ENCODE assay signal across 9 cellular contexts in genomic region chr9:124281934-124282351, GRCh38. TPM values are rescaled to one million over a fixed set of nuclear protein-coding genes. Genes with fewer than 3 reads are reported as not detected.
A peak's percentile ranks its signal among the peaks of the same experiment; 100 is the strongest.
DNase-seq lines count a peak whose midpoint lies in the region; ATAC-seq and TF ChIP-seq lines count a peak whose summit lies in the region.
"Had no signal": no experiment of that assay in that cellular context is flagged by ENCODE, and none has a peak within 500 bp of the region (broad histone marks: within the 10 kb centered on the region; RNA-seq: fewer than 3 reads in every experiment).

No MANE protein-coding gene starts in this region.

- H2BK120ac ChIP-seq in IMR-90 (ENCODE audit: low read depth, low read length), result peak overlapping the region; percentile 84

- H2AK5ac ChIP-seq in IMR-90 (ENCODE audit: low read depth, low read length), result peak overlapping the region; percentile 98

- POLR2A ChIA-PET in IMR-90 (lab: Charles Lee; ENCODE audit: unreplicated experiment), result no interaction called here

- peak overlapping the region; percentile 61; the same call in 1 of the 2 replicates for H3K9ac ChIP-seq in IMR-90 (ENCODE audit: low read depth, low read length)

- peaks cover 64% of the 10 kb centered on the region for H4K20me1 ChIP-seq in IMR-90 (ENCODE audit: insufficient read depth, low read length)

- TF ChIP-seq POLR2A in IMR-90 (IDR thresholded peaks at IDR 0.05; ENCODE audit: low read depth, low read length), result no peak

- H2BK15ac ChIP-seq in IMR-90 (ENCODE audit: low read depth, low read length), result peak overlapping the region; percentile 83; the same call in 2 of the 3 replicates

- ATAC-seq in IMR-90 (ENCODE audit: low read depth) (no peak), left colon (peak; percentile 68), GM18870 (IDR thresholded peaks at IDR 0.05; ENCODE audit: unreplicated experiment) (no peak)
- ATAC-seq in stimulated activated effector memory CD8-positive, alpha-beta T cell treated with anti-CD3 and anti-CD28 coated beads, Interleukin-12 subunit alpha, Interleukin-12 subunit beta, amount 100 ng/mL, for 72 hours, result no peak

- H3K4me1 ChIP-seq in IMR-90 (ENCODE audit: control insufficient read depth, insufficient read depth, low read length), result peaks cover 70% of the 10 kb centered on the region

- H3K4me3 Mint-ChIP-seq in stimulated activated effector memory CD8-positive, alpha-beta T cell treated with anti-CD3 and anti-CD28 coated beads, Interleukin-12 subunit alpha, Interleukin-12 subunit beta, amount 100 ng/mL, for 72 hours, result no peak overlapping the region

- H3K23ac ChIP-seq in IMR-90 (ENCODE audit: low read depth, low read length), result peak overlapping the region; percentile 54; the same call in 1 of the 2 replicates

- H3K4me3 ChIP-seq in IMR-90 (ENCODE audit: insufficient read depth, low read depth, low read length), result no peak overlapping the region
- no peak overlapping the region for H3K4me3 ChIP-seq in astrocyte of the cerebellum (ENCODE audit: low read depth, low read length)

- peaks cover 15 to 83% of the 10 kb centered on the region in 2 experiments; a peak in 3 of 4 replicates for H3K79me1 ChIP-seq in IMR-90 (ENCODE audit: low read depth in 1 of 2, low read length in 2 of 2)

- TF ChIP-seq RAD21 in IMR-90 (IDR thresholded peaks at IDR 0.05; ENCODE audit: low read length), result no peak

- no TSS peak for BruUV-seq in IMR-90 (replicated peaks; lab: Mats Ljungman, UMichigan)

- H3K56ac ChIP-seq in IMR-90 (ENCODE audit: extremely low read depth, insufficient read depth, low read length), result peak overlapping the region; percentile 51; the same call in 1 of the 2 replicates

- H4K5ac ChIP-seq in IMR-90 (ENCODE audit: low read depth, low read length), result peak overlapping the region; percentile 54

- H3K27ac ChIP-seq in IMR-90 (ENCODE audit: insufficient read depth, low read length), result peak overlapping the region; percentile 90
- no peak overlapping the region for H3K27ac ChIP-seq in substantia nigra (ENCODE audit: low read depth, low read length, poor library complexity, severe bottlenecking)

- dilution Hi-C loops in IMR-90 (cut with HindIII; ENCODE audit: low sequenced_read_pairs, unreplicated experiment), result no loop called here

- peak overlapping the region; percentile 81 for H2BK20ac ChIP-seq in IMR-90 (ENCODE audit: low read depth, low read length)

- peak overlapping the region; percentile 3 for H2AFZ ChIP-seq in IMR-90 (replicated peaks; ENCODE audit: low read length, poor library complexity)

- in situ Hi-C loops in IMR-90 (cut with MboI; ENCODE audit: low sequenced_read_pairs), result no loop called here
- in situ Hi-C loops in astrocyte of the cerebellum (cut with HindIII; ENCODE audit: low sequenced_read_pairs), result no loop called here

- H3K4ac ChIP-seq in IMR-90 (ENCODE audit: low read depth, low read length), result peak overlapping the region; percentile 89

- intact Hi-C loops in IMR-90 (cut with micrococcal nuclease), result no loop called here
- intact Hi-C loops in left colon (cut with DNase I, micrococcal nuclease), result no loop called here

- peaks cover 48% of the 10 kb centered on the region for H3K4me1 Mint-ChIP-seq in stimulated activated effector memory CD8-positive, alpha-beta T cell treated with anti-CD3 and anti-CD28 coated beads, Interleukin-12 subunit alpha, Interleukin-12 subunit beta, amount 100 ng/mL, for 72 hours

- H3K36me3 ChIP-seq in IMR-90 (ENCODE audit: control insufficient read depth, insufficient read depth, low read length), result peaks cover 8% of the 10 kb centered on the region

- no peaks in the 10 kb centered on the region for H3K9me3 ChIP-seq in IMR-90 (ENCODE audit: control insufficient read depth, insufficient read depth, low read length)

- TF ChIP-seq CTCF in IMR-90 (conservative IDR thresholded peaks at IDR 0.05; ENCODE audit: low read depth, low read length) (no peak), astrocyte of the cerebellum (IDR thresholded peaks at IDR 0.05; ENCODE audit: low read depth, low read length, missing control alignments) (no peak)

- H4K91ac ChIP-seq in IMR-90 (ENCODE audit: insufficient read depth, low read depth, low read length), result peak overlapping the region; percentile 97

- H3K9me1 ChIP-seq in IMR-90 (ENCODE audit: insufficient read depth, low read length), result peaks cover 45% of the 10 kb centered on the region

- peak overlapping the region; percentile 63 for H3K18ac ChIP-seq in IMR-90 (ENCODE audit: low read depth, low read length)

- no peak overlapping the region for H3K4me2 ChIP-seq in IMR-90 (ENCODE audit: low read depth, low read length)

- H3K36me3 Mint-ChIP-seq in stimulated activated effector memory CD8-positive, alpha-beta T cell treated with anti-CD3 and anti-CD28 coated beads, Interleukin-12 subunit alpha, Interleukin-12 subunit beta, amount 100 ng/mL, for 72 hours, result peaks cover 10% of the 10 kb centered on the region

- 88% methylated on average over 13 of the region's 15 CpGs; no CpG with 5 or more reads in 1 of the 2 experiments for WGBS in IMR-90 (ENCODE audit: extremely low coverage in 2 of 2, insufficient read length in 1 of 2), 2 experiments

- H3K14ac ChIP-seq in IMR-90 (replicated peaks; ENCODE audit: low read depth, low read length), result peak overlapping the region; percentile 59

- H2AK9ac ChIP-seq in IMR-90 (replicated peaks; ENCODE audit: low read depth, low read length, poor library complexity), result peak overlapping the region; percentile 44

- peak overlapping the region; percentile 84 for H2BK5ac ChIP-seq in IMR-90 (ENCODE audit: low read depth, low read length, poor library complexity, severe bottlenecking)

- H4K8ac ChIP-seq in IMR-90 (ENCODE audit: low read depth in 2 of 2, low read length in 2 of 2), result peak overlapping the region; percentile 86 to 90; a peak in 2 of 4 replicates

- H3K27me3 ChIP-seq in IMR-90 (ENCODE audit: control insufficient read depth, insufficient read depth, low read length), result no peaks in the 10 kb centered on the region

- H3K27ac Mint-ChIP-seq in stimulated activated effector memory CD8-positive, alpha-beta T cell treated with anti-CD3 and anti-CD28 coated beads, Interleukin-12 subunit alpha, Interleukin-12 subunit beta, amount 100 ng/mL, for 72 hours, result peak overlapping the region; percentile 68

- no peak for DNase-seq in IMR-90
- DNase-seq in astrocyte of the cerebellum (ENCODE audit: low read depth), result peak; percentile 55
- peak; percentile 61 to 77 for DNase-seq in left colon
- no peak for DNase-seq in stimulated activated effector memory CD8-positive, alpha-beta T cell treated with anti-CD3 and anti-CD28 coated beads, Interleukin-12 subunit alpha, Interleukin-12 subunit beta, amount 100 ng/mL, for 72 hours (ENCODE audit: low spot score in 2 of 2)
- no peak for DNase-seq in NCI-H2107 (lab: John Stamatoyannopoulos, UW)
- DNase-seq in NCI-H510A treated with DMSO at 0.1 percent for 48 hours (lab: John Stamatoyannopoulos, UW), result no peak
- DNase-seq in substantia nigra (lab: John Stamatoyannopoulos, UW), result no peak
- DNase-seq: NCI-H1092 treated with DMSO at 0.1 percent for 48 hours had no signal

- no peaks in the 10 kb centered on the region for H3K9me3 Mint-ChIP-seq in stimulated activated effector memory CD8-positive, alpha-beta T cell treated with anti-CD3 and anti-CD28 coated beads, Interleukin-12 subunit alpha, Interleukin-12 subunit beta, amount 100 ng/mL, for 72 hours

- CTCF ChIA-PET in IMR-90 (lab: Yijun Ruan, JAX), result no interaction called here

TF ChIP-seq in IMR-90, 13 proteins besides CTCF, POLR2A, EP300 and RAD21:
- TF ChIP-seq BHLHE40 (IDR thresholded peaks at IDR 0.05; ENCODE audit: low read depth, low read length) (peak; percentile 83), RCOR1 (IDR thresholded peaks at IDR 0.05; ENCODE audit: insufficient replicate concordance, low read length) (no peak), USF2 (IDR thresholded peaks at IDR 0.05; ENCODE audit: low read depth, low read length) (peak; percentile 34; the same call in 1 of the 2 replicates)

RNA-seq across cellular contexts. Expression of gene NEK6, which starts 24.2 kb away (rescaled TPM):
- total RNA-seq in IMR-90 (2012; rRNA removed) (77.8 and 79.9 TPM in 2 replicates), left colon (10 to 100 TPM; 50.7 to 77.7 TPM)
- 110 and 112 TPM in 2 replicates for polyA plus RNA-seq in IMR-90 (2012; rRNA removed)
- 55.9 and 71.1 TPM in 2 replicates for polyA plus RNA-seq in IMR-90 (2012; cell fraction: cytosol; rRNA removed)
- 133 and 147 TPM in 2 replicates for polyA plus RNA-seq in IMR-90 (2012; cell fraction: nucleus; rRNA removed; ENCODE audit: low replicate concordance)

Comparison
In these comparisons a context has a peak if more than half of its experiments do, and no peak if none do; other contexts are left out.
1. DNase-seq: peak in astrocyte of the cerebellum (single experiment) and left colon (2 of 2); none in IMR-90 (single experiment), stimulated activated effector memory CD8-positive, alpha-beta T cell treated with anti-CD3 and anti-CD28 coated beads, Interleukin-12 subunit alpha, Interleukin-12 subunit beta, amount 100 ng/mL, for 72 hours (0 of 2), NCI-H2107 (single experiment), NCI-H510A treated with DMSO at 0.1 percent for 48 hours (single experiment) and substantia nigra (0 of 49).